In the genomic region with DNA sequence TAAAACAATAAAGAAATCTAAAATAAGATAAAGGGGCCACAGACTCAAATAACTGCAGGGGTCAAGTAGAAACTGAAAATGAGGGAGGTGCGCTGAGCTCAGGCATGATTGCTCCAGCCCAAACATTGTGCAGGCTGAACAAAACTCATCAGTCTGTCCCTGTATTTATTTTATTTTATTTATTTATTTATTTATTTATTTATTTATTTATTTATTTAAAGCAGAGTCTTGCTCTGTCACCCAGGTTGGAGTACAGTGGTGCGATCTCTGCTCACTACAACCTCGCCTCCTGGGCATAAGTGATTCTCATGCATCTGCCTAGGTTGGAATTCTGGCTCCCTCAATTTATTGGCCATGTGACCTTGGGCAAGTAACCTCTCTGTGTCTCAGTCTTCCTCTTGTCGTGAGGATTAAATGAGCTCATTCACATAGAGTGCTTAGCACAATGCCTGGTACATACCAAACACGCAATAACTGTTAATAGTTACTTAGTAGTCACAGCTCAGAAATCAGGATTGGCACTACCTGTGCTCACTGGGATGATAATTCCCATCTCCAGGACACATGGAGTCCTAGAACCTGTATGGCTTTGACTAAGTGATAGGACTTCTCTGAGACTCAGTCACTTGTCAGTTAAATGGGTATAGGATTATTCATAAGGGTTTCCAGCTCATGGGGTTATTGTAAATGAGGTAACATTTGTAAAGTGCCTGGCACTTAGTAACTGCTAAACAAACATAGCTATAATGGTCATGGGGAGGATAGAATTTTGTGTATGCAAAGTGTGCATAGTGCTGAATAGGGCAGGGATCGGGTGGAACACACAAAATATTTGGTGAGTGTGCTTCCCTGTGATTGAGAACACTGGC, we compare ENCODE assay signal across 9 cellular contexts. TPM values are rescaled to one million over a fixed set of nuclear protein-coding genes. Genes with fewer than 3 reads are reported as not detected.
DNase-seq lines count a peak whose midpoint lies in the region; ATAC-seq and TF ChIP-seq lines count a peak whose summit lies in the region.
"Had no signal": no experiment of that assay in that cellular context is flagged by ENCODE, and none has a peak within 500 bp of the region (broad histone marks: within the 10 kb centered on the region; RNA-seq: fewer than 3 reads in every experiment).

No MANE protein-coding gene starts in this region.

- H4K20me1 ChIP-seq in hepatocyte (ENCODE audit: insufficient read depth, poor library complexity, severe bottlenecking) = no peaks in the 10 kb centered on the region

- peak overlapping the region; percentile 79 for H3K4me3 Mint-ChIP-seq in activated T-cell treated with anti-CD3 and anti-CD28 coated beads, Interleukin-2, amount 50 U/mL, for 4 hours
- H3K4me3 Mint-ChIP-seq in activated B cell treated with CpG ODN at 0.5 μM for 24 hours = peak overlapping the region; percentile 79

- no peaks in the 10 kb centered on the region for H3K36me3 Mint-ChIP-seq in activated T-cell treated with anti-CD3 and anti-CD28 coated beads, Interleukin-2, amount 50 U/mL, for 4 hours (ENCODE audit: insufficient read depth)
- H3K36me3 Mint-ChIP-seq in activated B cell treated with CpG ODN at 0.5 μM for 24 hours (ENCODE audit: low read depth) = no peaks in the 10 kb centered on the region

- H3K9me3 ChIP-seq in hepatocyte (ENCODE audit: low read depth) (no peaks in the 10 kb centered on the region), stomach smooth muscle (ENCODE audit: control insufficient read depth in 2 of 2, low read length in 2 of 2) (no peaks in the 10 kb centered on the region), WERI-Rb-1 (ENCODE audit: severe bottlenecking) (no peaks in the 10 kb centered on the region)

- TF ChIP-seq CTCF in activated B cell treated with CpG ODN at 0.5 μM for 24 hours (IDR thresholded peaks at IDR 0.05) = no peak
- TF ChIP-seq CTCF in hepatocyte (IDR thresholded peaks at IDR 0.05; ENCODE audit: poor library complexity) = no peak
- no peak for TF ChIP-seq CTCF in WERI-Rb-1 (IDR thresholded peaks at IDR 0.05; ENCODE audit: low read depth, low read length)

- H3K36me3 ChIP-seq in hepatocyte (replicated peaks; ENCODE audit: insufficient read depth, low read depth) (no peaks in the 10 kb centered on the region), stomach smooth muscle (ENCODE audit: control insufficient read depth in 2 of 2, insufficient read depth in 2 of 2, low read length in 2 of 2) (peaks cover 0 to 2% of the 10 kb centered on the region in 2 donors), WERI-Rb-1 (no peaks in the 10 kb centered on the region)

- CTCF ChIA-PET in activated B cell treated with CpG ODN at 0.5 μM for 24 hours (lab: Charles Lee) = no interaction called here

- H2AFZ ChIP-seq in hepatocyte = no peak overlapping the region

- 78% methylated on average over 6 of the region's 6 CpGs for WGBS in hepatocyte (ENCODE audit: low lambda C conversion rate, missing lambda C conversion rate)

- ATAC-seq in activated T-cell treated with anti-CD3 and anti-CD28 coated beads, Interleukin-2, amount 50 U/mL, for 4 hours = peak; percentile 21 to 27
- ATAC-seq in activated B cell treated with CpG ODN at 0.5 μM for 24 hours (ENCODE audit: low read depth) = peak; percentile 20

- H3K9me2 ChIP-seq in hepatocyte (replicated peaks; ENCODE audit: insufficient read depth) = no peaks in the 10 kb centered on the region

- peaks cover 24% of the 10 kb centered on the region for H3K27me3 Mint-ChIP-seq in activated T-cell treated with anti-CD3 and anti-CD28 coated beads, Interleukin-2, amount 50 U/mL, for 4 hours (ENCODE audit: low read depth)
- peaks cover 53% of the 10 kb centered on the region for H3K27me3 Mint-ChIP-seq in activated B cell treated with CpG ODN at 0.5 μM for 24 hours

- H3K27me3 ChIP-seq in hepatocyte (peaks cover 8% of the 10 kb centered on the region), stomach smooth muscle (ENCODE audit: control insufficient read depth in 1 of 2, insufficient read depth in 2 of 2, low read length in 2 of 2) (peaks cover 0 to 4% of the 10 kb centered on the region in 2 donors), WERI-Rb-1 (ENCODE audit: insufficient read depth, low read depth, severe bottlenecking) (no peaks in the 10 kb centered on the region)

- peaks cover 14% of the 10 kb centered on the region for H3K4me1 Mint-ChIP-seq in activated T-cell treated with anti-CD3 and anti-CD28 coated beads, Interleukin-2, amount 50 U/mL, for 4 hours (ENCODE audit: low read depth)
- peaks cover 16% of the 10 kb centered on the region for H3K4me1 Mint-ChIP-seq in activated B cell treated with CpG ODN at 0.5 μM for 24 hours

- peak overlapping the region; percentile 99 for H3K4me2 ChIP-seq in hepatocyte

- no peak for DNase-seq in activated T-cell treated with anti-CD3 and anti-CD28 coated beads, Interleukin-2, amount 50 U/mL, for 4 hours
- DNase-seq in activated T-cell treated with anti-CD3 and anti-CD28 coated beads for 4 hours (no peak), activated B cell treated with CpG ODN at 0.5 μM for 24 hours (no peak), hepatocyte (ENCODE audit: low spot score) (no peak), DMS153 treated with DMSO at 0.1 percent for 48 hours (lab: John Stamatoyannopoulos, UW; ENCODE audit: unreplicated experiment) (no peak), WERI-Rb-1 (no peak), C1 segment of cervical spinal cord (lab: John Stamatoyannopoulos, UW) (no peak)

- H3K9me3 Mint-ChIP-seq in activated T-cell treated with anti-CD3 and anti-CD28 coated beads, Interleukin-2, amount 50 U/mL, for 4 hours = no peaks in the 10 kb centered on the region
- no peaks in the 10 kb centered on the region for H3K9me3 Mint-ChIP-seq in activated B cell treated with CpG ODN at 0.5 μM for 24 hours

- H3K9ac ChIP-seq in stomach smooth muscle (ENCODE audit: low read length in 2 of 2) = peak overlapping the region; percentile 66 to 80

- H3K4me1 ChIP-seq in hepatocyte (ENCODE audit: insufficient read depth) (peaks cover 24% of the 10 kb centered on the region), stomach smooth muscle (ENCODE audit: control insufficient read depth, insufficient read depth, low read length) (peaks cover 82% of the 10 kb centered on the region)

- H3K79me2 ChIP-seq in hepatocyte = no peaks in the 10 kb centered on the region

- intact Hi-C loops in activated B cell treated with CpG ODN at 0.5 μM for 24 hours (cut with micrococcal nuclease) = no loop called here

- H3K27ac ChIP-seq in hepatocyte = no peak overlapping the region
- H3K27ac ChIP-seq in stomach smooth muscle (ENCODE audit: low read length) = peak overlapping the region; percentile 98
- H3K27ac ChIP-seq in WERI-Rb-1 = no peak overlapping the region

- H3K4me3 ChIP-seq in hepatocyte (no peak overlapping the region), stomach smooth muscle (ENCODE audit: low read length in 2 of 2) (peak overlapping the region; percentile 59 to 69), WERI-Rb-1 (ENCODE audit: low read depth, low read length) (no peak overlapping the region)

- POLR2A ChIA-PET in activated B cell treated with CpG ODN at 0.5 μM for 24 hours (lab: Charles Lee) = no interaction called here

- no peak overlapping the region for H3K27ac Mint-ChIP-seq in activated B cell treated with CpG ODN at 0.5 μM for 24 hours
- H3K27ac Mint-ChIP-seq: CD14-positive monocyte had no signal

RNA-seq across cellular contexts. Expression of a gene that starts 6.0 kb away (rescaled TPM):
- 1 to 10 TPM in 1 of 3 donors, under 1 TPM in 2; 0.74 to 2.1 (median 0.79) TPM for total RNA-seq in activated T-cell treated with anti-CD3 and anti-CD28 coated beads, Interleukin-2, amount 50 U/mL, for 4 hours
- total RNA-seq in activated B cell treated with CpG ODN at 0.5 μM for 24 hours (0.09 and 0.42 TPM in 2 replicates), hepatocyte (21.1 and 21.6 TPM in 2 replicates)
- 35.8 and 40.0 TPM in 2 replicates for polyA plus RNA-seq in hepatocyte
- polyA plus RNA-seq: CD14-positive monocyte had no signal

RNA-seq across cellular contexts. Expression of a gene that starts 22.4 kb away (rescaled TPM):
- under 1 TPM; 0.49 to 0.61 (median 0.58) TPM for total RNA-seq in activated T-cell treated with anti-CD3 and anti-CD28 coated beads, Interleukin-2, amount 50 U/mL, for 4 hours
- total RNA-seq in activated B cell treated with CpG ODN at 0.5 μM for 24 hours = not detected in 2 replicates
- total RNA-seq in hepatocyte = 103 and 114 TPM in 2 replicates
- polyA plus RNA-seq in hepatocyte = 58.5 and 60.9 TPM in 2 replicates

RNA-seq across cellular contexts. Expression of a gene that starts 52.9 kb away (rescaled TPM):
- 100 to 1,000 TPM; 187 to 222 (median 221) TPM for total RNA-seq in activated T-cell treated with anti-CD3 and anti-CD28 coated beads, Interleukin-2, amount 50 U/mL, for 4 hours
- total RNA-seq in activated B cell treated with CpG ODN at 0.5 μM for 24 hours = 89.0 and 93.4 TPM in 2 replicates
- total RNA-seq in hepatocyte = 53.5 and 72.0 TPM in 2 replicates
- polyA plus RNA-seq in hepatocyte = 79.0 and 87.7 TPM in 2 replicates

RNA-seq across cellular contexts. Expression of a gene that starts 58.1 kb away (rescaled TPM):
- total RNA-seq in activated T-cell treated with anti-CD3 and anti-CD28 coated beads, Interleukin-2, amount 50 U/mL, for 4 hours = 10 to 100 TPM; 36.8 to 47.9 (median 46.7) TPM
- total RNA-seq in activated B cell treated with CpG ODN at 0.5 μM for 24 hours = 32.9 and 33.0 TPM in 2 replicates
- total RNA-seq in hepatocyte = 51.3 and 76.5 TPM in 2 replicates
- 67.8 and 75.6 TPM in 2 replicates for polyA plus RNA-seq in hepatocyte

Comparison
In these comparisons a context has a peak if more than half of its experiments do, and no peak if none do; other contexts are left out.
1. H3K4me3 ChIP-seq: peak in stomach smooth muscle (2 of 2); none in hepatocyte (single experiment) and WERI-Rb-1 (single experiment).
2. RNA of a gene that starts 22.4 kb away (total RNA-seq): 103 to 114 TPM in hepatocyte; 0.49 to 0.61 TPM in activated T-cell treated with anti-CD3 and anti-CD28 coated beads, Interleukin-2, amount 50 U/mL, for 4 hours and not detected in activated B cell treated with CpG ODN at 0.5 μM for 24 hours; every median in the first group is over 10 times any median in the second.